In the genomic region with DNA sequence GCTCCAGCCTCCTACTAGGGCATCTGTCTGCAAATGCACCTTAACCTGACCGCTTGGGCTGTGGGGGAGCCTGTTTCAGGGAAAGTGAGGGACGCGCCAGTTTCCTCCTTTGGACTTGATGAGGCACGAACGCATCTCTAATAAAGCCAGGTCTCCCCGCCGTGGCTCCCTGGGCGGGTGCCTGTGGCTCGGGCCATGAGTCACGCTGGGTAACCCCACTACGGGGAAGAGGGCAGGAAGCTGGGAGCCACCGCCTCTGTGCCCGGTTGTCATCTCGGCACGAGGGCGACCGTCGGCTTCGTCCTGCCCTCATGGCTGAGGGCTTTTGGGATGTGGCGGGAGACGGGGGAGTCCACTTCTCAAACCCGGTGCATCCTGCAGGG, we compare ENCODE assay signal across 8 cellular contexts. TPM values are rescaled to one million over a fixed set of nuclear protein-coding genes. Genes with fewer than 3 reads are reported as not detected.
DNase-seq lines count a peak whose midpoint lies in the region; ATAC-seq and TF ChIP-seq lines count a peak whose summit lies in the region.

No MANE protein-coding gene starts in this region.

- no peaks in the 10 kb centered on the region for H3K9me3 Mint-ChIP-seq in activated T-helper 2 cell treated with anti-CD3 and anti-CD28 coated beads, Interferon-gamma antibody, Interleukin-2, Interleukin-4, amounts not matched to agents 10 μg/mL and 5 μg/mL and 100 μg/mL, durations not matched to agents 14 hours and 24 hours and 36 hours

- no peak for TF ChIP-seq CTCF in Peyer's patch (IDR thresholded peaks at IDR 0.05)
- no peak for TF ChIP-seq CTCF in lower lobe of right lung (IDR thresholded peaks at IDR 0.05)

- H3K4me1 ChIP-seq in Peyer's patch (peaks cover 22 to 92% (median 76%) of the 10 kb centered on the region in 4 donors), lower lobe of right lung (peaks cover 92% of the 10 kb centered on the region)

- no peaks in the 10 kb centered on the region for H3K27me3 ChIP-seq in Peyer's patch
- H3K27me3 ChIP-seq in lower lobe of right lung (ENCODE audit: low read depth), result no peaks in the 10 kb centered on the region

- peak overlapping the region; percentile 42 to 71 (median 62) for H3K27ac ChIP-seq in Peyer's patch
- H3K27ac ChIP-seq in lower lobe of right lung, result peak overlapping the region; percentile 77

- H3K36me3 Mint-ChIP-seq in activated T-helper 2 cell treated with anti-CD3 and anti-CD28 coated beads, Interferon-gamma antibody, Interleukin-2, Interleukin-4, amounts not matched to agents 10 μg/mL and 5 μg/mL and 100 μg/mL, durations not matched to agents 14 hours and 24 hours and 36 hours (ENCODE audit: low read depth), result peaks cover 28% of the 10 kb centered on the region

- ATAC-seq in lower lobe of right lung, result peak; percentile 53 to 63
- no peak for ATAC-seq in GM21529 (IDR thresholded peaks at IDR 0.05; ENCODE audit: unreplicated experiment)
- no peak for ATAC-seq in GM21381 (IDR thresholded peaks at IDR 0.05; ENCODE audit: unreplicated experiment)
- ATAC-seq in HG03045 (IDR thresholded peaks at IDR 0.05; ENCODE audit: unreplicated experiment), result no peak

- H3K36me3 ChIP-seq in Peyer's patch (peaks cover 0 to 7% (median 0%) of the 10 kb centered on the region in 3 donors), lower lobe of right lung (peaks cover 36% of the 10 kb centered on the region)

- intact Hi-C loops in activated T-helper 2 cell treated with anti-CD3 and anti-CD28 coated beads, Interferon-gamma antibody, Interleukin-2, Interleukin-4, amounts not matched to agents 10 μg/mL and 5 μg/mL and 100 μg/mL, durations not matched to agents 14 hours and 24 hours and 36 hours (cut with micrococcal nuclease), result loop anchor here (1.0 to 10.0 kb wide), 3 partner anchors 11 to 501 kb away; a partner anchor contains a TSS
- intact Hi-C loops in lower lobe of right lung (cut with DNase I), result no loop called here

- H3K27ac Mint-ChIP-seq in activated T-helper 2 cell treated with anti-CD3 and anti-CD28 coated beads, Interferon-gamma antibody, Interleukin-2, Interleukin-4, amounts not matched to agents 10 μg/mL and 5 μg/mL and 100 μg/mL, durations not matched to agents 14 hours and 24 hours and 36 hours, result peak overlapping the region; percentile 90

- H3K4me1 Mint-ChIP-seq in activated T-helper 2 cell treated with anti-CD3 and anti-CD28 coated beads, Interferon-gamma antibody, Interleukin-2, Interleukin-4, amounts not matched to agents 10 μg/mL and 5 μg/mL and 100 μg/mL, durations not matched to agents 14 hours and 24 hours and 36 hours (ENCODE audit: low read depth), result peaks cover 30% of the 10 kb centered on the region

- no peaks in the 10 kb centered on the region for H3K27me3 Mint-ChIP-seq in activated T-helper 2 cell treated with anti-CD3 and anti-CD28 coated beads, Interferon-gamma antibody, Interleukin-2, Interleukin-4, amounts not matched to agents 10 μg/mL and 5 μg/mL and 100 μg/mL, durations not matched to agents 14 hours and 24 hours and 36 hours (ENCODE audit: low read depth)

- peak; percentile 64 to 88 (median 81) for DNase-seq in Peyer's patch
- DNase-seq in activated T-helper 2 cell treated with anti-CD3 and anti-CD28 coated beads, Interferon-gamma antibody, Interleukin-2, Interleukin-4, amounts not matched to agents 10 μg/mL and 5 μg/mL and 100 μg/mL, durations not matched to agents 14 hours and 24 hours and 36 hours (ENCODE audit: low spot score), result peak; percentile 73
- DNase-seq in lower lobe of right lung, result peak; percentile 86
- peak in 5 of 6 experiments; percentile 27 to 58 (median 49) for DNase-seq in stimulated activated naive CD4-positive, alpha-beta T cell (lab: John Stamatoyannopoulos, UW)
- DNase-seq in COR-L47 (lab: John Stamatoyannopoulos, UW), result no peak

- peak overlapping the region; percentile 70 for H3K4me3 Mint-ChIP-seq in activated T-helper 2 cell treated with anti-CD3 and anti-CD28 coated beads, Interferon-gamma antibody, Interleukin-2, Interleukin-4, amounts not matched to agents 10 μg/mL and 5 μg/mL and 100 μg/mL, durations not matched to agents 14 hours and 24 hours and 36 hours (ENCODE audit: low read depth)

- peak overlapping the region in 1 of 4 donors; percentile 4 for H3K4me3 ChIP-seq in Peyer's patch
- H3K4me3 ChIP-seq in lower lobe of right lung, result peak overlapping the region; percentile 28

- no peaks in the 10 kb centered on the region for H3K9me3 ChIP-seq in Peyer's patch
- no peaks in the 10 kb centered on the region for H3K9me3 ChIP-seq in lower lobe of right lung

- no peak for TF ChIP-seq POLR2A in Peyer's patch (IDR thresholded peaks at IDR 0.05)

RNA-seq across cellular contexts. Expression of a gene that starts 12.1 kb away (rescaled TPM):
- total RNA-seq in Peyer's patch (10 to 100 TPM; 38.2 to 95.7 (median 53.8) TPM), lower lobe of right lung (91.4 TPM)
- total RNA-seq in activated T-helper 2 cell treated with anti-CD3 and anti-CD28 coated beads, Interferon-gamma antibody, Interleukin-2, Interleukin-4, amounts not matched to agents 10 μg/mL and 5 μg/mL and 100 μg/mL, durations not matched to agents 14 hours and 24 hours and 36 hours, result 81.3 and 83.8 TPM in 2 replicates

RNA-seq across cellular contexts. Expression of a gene that starts 50.9 kb away (rescaled TPM):
- total RNA-seq in Peyer's patch (10 to 100 TPM; 63.5 to 80.8 (median 74.6) TPM), lower lobe of right lung (66.5 TPM)
- total RNA-seq in activated T-helper 2 cell treated with anti-CD3 and anti-CD28 coated beads, Interferon-gamma antibody, Interleukin-2, Interleukin-4, amounts not matched to agents 10 μg/mL and 5 μg/mL and 100 μg/mL, durations not matched to agents 14 hours and 24 hours and 36 hours, result 74.5 and 77.5 TPM in 2 replicates

Comparison
In these comparisons a context has a peak if more than half of its experiments do, and no peak if none do; other contexts are left out.
1. ATAC-seq: peak in lower lobe of right lung (2 of 2); none in GM21529 (single experiment), GM21381 (single experiment) and HG03045 (single experiment).